1 cellular context compared by ENCODE assay signal in genomic region chr1:229558460-229559335, GRCh38.
TF ChIP-seq lines count a peak whose summit lies in the region.

Gene ABCB10 (minus strand): TSS chr1:229558707. CDS start chr1:229558652, 55 bp downstream.

TF ChIP-seq in K562, 482 proteins besides CTCF, POLR2A, EP300 and RAD21 (continued from another document and continues in another):
- TF ChIP-seq CHD7 (IDR thresholded peaks at IDR 0.05; ENCODE audit: low read depth, low read length): peak; percentile 13
- peak; percentile 97 for TF ChIP-seq ZNF263 (CRISPR knock-in tag; IDR thresholded peaks at IDR 0.05; ENCODE audit: borderline replicate concordance)
- peak in 1 of 2 experiments; percentile 99 for TF ChIP-seq AFF1 (IDR thresholded peaks at IDR 0.05; ENCODE audit: low read depth in 1 of 2, partially characterized antibody in 2 of 2)
- no peak for TF ChIP-seq HOMEZ (CRISPR knock-in tag; IDR thresholded peaks at IDR 0.05)
- TF ChIP-seq ZBTB11 (CRISPR knock-in tag; IDR thresholded peaks at IDR 0.05): peak in 2 of 3 experiments; percentile 11 to 77; a peak in 2 of 6 replicates
- TF ChIP-seq BRF1 (IDR thresholded peaks at IDR 0.05; ENCODE audit: borderline replicate concordance, extremely low read depth, insufficient read length): no peak
- no peak for TF ChIP-seq MECOM (CRISPR knock-in tag; IDR thresholded peaks at IDR 0.05)
- TF ChIP-seq ZNF830 (CRISPR knock-in tag; IDR thresholded peaks at IDR 0.05): no peak
- no peak; the same call in 1 of the 2 replicates for TF ChIP-seq HES1 (IDR thresholded peaks at IDR 0.05; ENCODE audit: low read depth)
- no peak for TF ChIP-seq MYBL2 (IDR thresholded peaks at IDR 0.05; ENCODE audit: low read depth)
- no peak for TF ChIP-seq MYBL2 (CRISPR knock-in tag; IDR thresholded peaks at IDR 0.05; ENCODE audit: borderline replicate concordance)
- TF ChIP-seq RBM14 (IDR thresholded peaks at IDR 0.05; ENCODE audit: borderline replicate concordance, insufficient read depth, low read depth, low read length): no peak
- TF ChIP-seq TAF1 (IDR thresholded peaks at IDR 0.05; ENCODE audit: control insufficient read depth, extremely low read depth, insufficient read depth, low read length, severe bottlenecking): peak; percentile 55
- TF ChIP-seq ZNF23 (CRISPR knock-in tag; IDR thresholded peaks at IDR 0.05): no peak
- peak; percentile 100 for TF ChIP-seq MXI1 (IDR thresholded peaks at IDR 0.05; ENCODE audit: low read depth, low read length)
- TF ChIP-seq SIX5 (IDR thresholded peaks at IDR 0.05; ENCODE audit: borderline replicate concordance in 1 of 2, insufficient read depth in 1 of 2, low read depth in 1 of 2, low read length in 2 of 2): peak in 1 of 2 experiments; percentile 23; a peak in 2 of 4 replicates
- no peak for TF ChIP-seq DIDO1 (tag; IDR thresholded peaks at IDR 0.05; ENCODE audit: low read depth)
- TF ChIP-seq SREBF1 (IDR thresholded peaks at IDR 0.05; ENCODE audit: borderline replicate concordance, low read depth, low read length): no peak
- TF ChIP-seq SMAD3 (CRISPR knock-in tag; conservative IDR thresholded peaks at IDR 0.05): no peak
- peak; percentile 67; the same call in 1 of the 2 replicates for TF ChIP-seq NR2C2 (CRISPR knock-in tag; IDR thresholded peaks at IDR 0.05)
- peak; percentile 53; the same call in 1 of the 2 replicates for TF ChIP-seq NR2C2 (tag; IDR thresholded peaks at IDR 0.05)
- TF ChIP-seq SAP30 (IDR thresholded peaks at IDR 0.05; ENCODE audit: borderline replicate concordance, insufficient read depth, low read depth, low read length, poor library complexity, severe bottlenecking): peak; percentile 91
- TF ChIP-seq NBN (IDR thresholded peaks at IDR 0.05; ENCODE audit: low read depth): peak; percentile 45; the same call in 1 of the 2 replicates
- no peak for TF ChIP-seq DNMT1 (IDR thresholded peaks at IDR 0.05)
- peak; percentile 74; the same call in 1 of the 2 replicates for TF ChIP-seq ETV5 (CRISPR knock-in tag; IDR thresholded peaks at IDR 0.05; ENCODE audit: low read depth)
- no peak for TF ChIP-seq ZNF551 (CRISPR knock-in tag; IDR thresholded peaks at IDR 0.05)
- TF ChIP-seq ZNF518B (CRISPR knock-in tag; IDR thresholded peaks at IDR 0.05): no peak
- peak; percentile 91 for TF ChIP-seq MEIS2 (IDR thresholded peaks at IDR 0.05; ENCODE audit: partially characterized antibody)
- peak in 1 of 2 experiments; percentile 42; a peak in 2 of 4 replicates for TF ChIP-seq RCOR1 (IDR thresholded peaks at IDR 0.05; ENCODE audit: borderline replicate concordance in 1 of 2, low read depth in 2 of 2, low read length in 2 of 2)
